ENCODE assay signal across 1 cellular context in genomic region chr22:23065495-23066122, GRCh38.
A peak's percentile ranks its signal among the peaks of the same experiment; 100 is the strongest.
TF ChIP-seq lines count a peak whose summit lies in the region.

No MANE protein-coding gene starts in this region.

TF ChIP-seq in K562, 482 proteins besides CTCF, POLR2A, EP300 and RAD21 (continued from another document):
- TF ChIP-seq SIN3A (IDR thresholded peaks at IDR 0.05; ENCODE audit: borderline replicate concordance in 2 of 2, control insufficient read depth in 1 of 2, low read depth in 2 of 2, low read length in 2 of 2) (0 out of 4 replicates have a peak, but pooled peaks of 1 of the 2 experiments have one; percentile 33), ZNF165 (CRISPR knock-in tag; IDR thresholded peaks at IDR 0.05; ENCODE audit: borderline replicate concordance) (no peak), RB1 (IDR thresholded peaks at IDR 0.05; ENCODE audit: low read depth) (0 out of 2 replicates have a peak, but pooled peaks have one; percentile 32), SAFB (IDR thresholded peaks at IDR 0.05; ENCODE audit: borderline replicate concordance, low read depth, low read length) (no peak), TFAP4 (CRISPR knock-in tag; IDR thresholded peaks at IDR 0.05; ENCODE audit: borderline replicate concordance) (no peak), CHCHD3 (CRISPR knock-in tag; IDR thresholded peaks at IDR 0.05) (0 out of 2 replicates have a peak, but pooled peaks have one; percentile 2), HCFC1 (IDR thresholded peaks at IDR 0.05; ENCODE audit: low read depth, low read length) (peak; percentile 18; the same call in 1 of the 2 replicates), ZC3H11A (IDR thresholded peaks at IDR 0.05; ENCODE audit: low read depth, low read length) (peak; percentile 59; the same call in 1 of the 2 replicates), ZNF830 (CRISPR knock-in tag; IDR thresholded peaks at IDR 0.05) (no peak), TCF7 (IDR thresholded peaks at IDR 0.05; ENCODE audit: borderline replicate concordance) (0 out of 2 replicates have a peak, but pooled peaks have one; percentile 26), MAFK (IDR thresholded peaks at IDR 0.05; ENCODE audit: low read length) (peak; percentile 17; the same call in 1 of the 2 replicates), MAFG (tag; conservative IDR thresholded peaks at IDR 0.05) (no peak), ZBED1 (IDR thresholded peaks at IDR 0.05) (no peak), ELF2 (CRISPR knock-in tag; IDR thresholded peaks at IDR 0.05) (no peak), YBX1 (IDR thresholded peaks at IDR 0.05) (no peak), CHD4 (IDR thresholded peaks at IDR 0.05; ENCODE audit: insufficient read depth, insufficient replicate concordance, low read depth, low read length, poor library complexity, severe bottlenecking) (no peak)
- TF ChIP-seq, protein P1, sequence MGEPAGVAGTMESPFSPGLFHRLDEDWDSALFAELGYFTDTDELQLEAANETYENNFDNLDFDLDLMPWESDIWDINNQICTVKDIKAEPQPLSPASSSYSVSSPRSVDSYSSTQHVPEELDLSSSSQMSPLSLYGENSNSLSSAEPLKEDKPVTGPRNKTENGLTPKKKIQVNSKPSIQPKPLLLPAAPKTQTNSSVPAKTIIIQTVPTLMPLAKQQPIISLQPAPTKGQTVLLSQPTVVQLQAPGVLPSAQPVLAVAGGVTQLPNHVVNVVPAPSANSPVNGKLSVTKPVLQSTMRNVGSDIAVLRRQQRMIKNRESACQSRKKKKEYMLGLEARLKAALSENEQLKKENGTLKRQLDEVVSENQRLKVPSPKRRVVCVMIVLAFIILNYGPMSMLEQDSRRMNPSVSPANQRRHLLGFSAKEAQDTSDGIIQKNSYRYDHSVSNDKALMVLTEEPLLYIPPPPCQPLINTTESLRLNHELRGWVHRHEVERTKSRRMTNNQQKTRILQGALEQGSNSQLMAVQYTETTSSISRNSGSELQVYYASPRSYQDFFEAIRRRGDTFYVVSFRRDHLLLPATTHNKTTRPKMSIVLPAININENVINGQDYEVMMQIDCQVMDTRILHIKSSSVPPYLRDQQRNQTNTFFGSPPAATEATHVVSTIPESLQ (CRISPR knock-in tag; IDR thresholded peaks at IDR 0.05): no peak
- TF ChIP-seq, protein P2, sequence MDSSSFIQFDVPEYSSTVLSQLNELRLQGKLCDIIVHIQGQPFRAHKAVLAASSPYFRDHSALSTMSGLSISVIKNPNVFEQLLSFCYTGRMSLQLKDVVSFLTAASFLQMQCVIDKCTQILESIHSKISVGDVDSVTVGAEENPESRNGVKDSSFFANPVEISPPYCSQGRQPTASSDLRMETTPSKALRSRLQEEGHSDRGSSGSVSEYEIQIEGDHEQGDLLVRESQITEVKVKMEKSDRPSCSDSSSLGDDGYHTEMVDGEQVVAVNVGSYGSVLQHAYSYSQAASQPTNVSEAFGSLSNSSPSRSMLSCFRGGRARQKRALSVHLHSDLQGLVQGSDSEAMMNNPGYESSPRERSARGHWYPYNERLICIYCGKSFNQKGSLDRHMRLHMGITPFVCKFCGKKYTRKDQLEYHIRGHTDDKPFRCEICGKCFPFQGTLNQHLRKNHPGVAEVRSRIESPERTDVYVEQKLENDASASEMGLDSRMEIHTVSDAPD (CRISPR knock-in tag; IDR thresholded peaks at IDR 0.05): no peak
- TF ChIP-seq, protein P3, sequence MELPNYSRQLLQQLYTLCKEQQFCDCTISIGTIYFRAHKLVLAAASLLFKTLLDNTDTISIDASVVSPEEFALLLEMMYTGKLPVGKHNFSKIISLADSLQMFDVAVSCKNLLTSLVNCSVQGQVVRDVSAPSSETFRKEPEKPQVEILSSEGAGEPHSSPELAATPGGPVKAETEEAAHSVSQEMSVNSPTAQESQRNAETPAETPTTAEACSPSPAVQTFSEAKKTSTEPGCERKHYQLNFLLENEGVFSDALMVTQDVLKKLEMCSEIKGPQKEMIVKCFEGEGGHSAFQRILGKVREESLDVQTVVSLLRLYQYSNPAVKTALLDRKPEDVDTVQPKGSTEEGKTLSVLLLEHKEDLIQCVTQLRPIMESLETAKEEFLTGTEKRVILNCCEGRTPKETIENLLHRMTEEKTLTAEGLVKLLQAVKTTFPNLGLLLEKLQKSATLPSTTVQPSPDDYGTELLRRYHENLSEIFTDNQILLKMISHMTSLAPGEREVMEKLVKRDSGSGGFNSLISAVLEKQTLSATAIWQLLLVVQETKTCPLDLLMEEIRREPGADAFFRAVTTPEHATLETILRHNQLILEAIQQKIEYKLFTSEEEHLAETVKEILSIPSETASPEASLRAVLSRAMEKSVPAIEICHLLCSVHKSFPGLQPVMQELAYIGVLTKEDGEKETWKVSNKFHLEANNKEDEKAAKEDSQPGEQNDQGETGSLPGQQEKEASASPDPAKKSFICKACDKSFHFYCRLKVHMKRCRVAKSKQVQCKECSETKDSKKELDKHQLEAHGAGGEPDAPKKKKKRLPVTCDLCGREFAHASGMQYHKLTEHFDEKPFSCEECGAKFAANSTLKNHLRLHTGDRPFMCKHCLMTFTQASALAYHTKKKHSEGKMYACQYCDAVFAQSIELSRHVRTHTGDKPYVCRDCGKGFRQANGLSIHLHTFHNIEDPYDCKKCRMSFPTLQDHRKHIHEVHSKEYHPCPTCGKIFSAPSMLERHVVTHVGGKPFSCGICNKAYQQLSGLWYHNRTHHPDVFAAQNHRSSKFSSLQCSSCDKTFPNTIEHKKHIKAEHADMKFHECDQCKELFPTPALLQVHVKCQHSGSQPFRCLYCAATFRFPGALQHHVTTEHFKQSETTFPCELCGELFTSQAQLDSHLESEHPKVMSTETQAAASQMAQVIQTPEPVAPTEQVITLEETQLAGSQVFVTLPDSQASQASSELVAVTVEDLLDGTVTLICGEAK (IDR thresholded peaks at IDR 0.05): no peak
- TF ChIP-seq, protein P3 (CRISPR knock-in tag; IDR thresholded peaks at IDR 0.05): no peak
- TF ChIP-seq, protein P4, sequence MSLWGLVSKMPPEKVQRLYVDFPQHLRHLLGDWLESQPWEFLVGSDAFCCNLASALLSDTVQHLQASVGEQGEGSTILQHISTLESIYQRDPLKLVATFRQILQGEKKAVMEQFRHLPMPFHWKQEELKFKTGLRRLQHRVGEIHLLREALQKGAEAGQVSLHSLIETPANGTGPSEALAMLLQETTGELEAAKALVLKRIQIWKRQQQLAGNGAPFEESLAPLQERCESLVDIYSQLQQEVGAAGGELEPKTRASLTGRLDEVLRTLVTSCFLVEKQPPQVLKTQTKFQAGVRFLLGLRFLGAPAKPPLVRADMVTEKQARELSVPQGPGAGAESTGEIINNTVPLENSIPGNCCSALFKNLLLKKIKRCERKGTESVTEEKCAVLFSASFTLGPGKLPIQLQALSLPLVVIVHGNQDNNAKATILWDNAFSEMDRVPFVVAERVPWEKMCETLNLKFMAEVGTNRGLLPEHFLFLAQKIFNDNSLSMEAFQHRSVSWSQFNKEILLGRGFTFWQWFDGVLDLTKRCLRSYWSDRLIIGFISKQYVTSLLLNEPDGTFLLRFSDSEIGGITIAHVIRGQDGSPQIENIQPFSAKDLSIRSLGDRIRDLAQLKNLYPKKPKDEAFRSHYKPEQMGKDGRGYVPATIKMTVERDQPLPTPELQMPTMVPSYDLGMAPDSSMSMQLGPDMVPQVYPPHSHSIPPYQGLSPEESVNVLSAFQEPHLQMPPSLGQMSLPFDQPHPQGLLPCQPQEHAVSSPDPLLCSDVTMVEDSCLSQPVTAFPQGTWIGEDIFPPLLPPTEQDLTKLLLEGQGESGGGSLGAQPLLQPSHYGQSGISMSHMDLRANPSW (CRISPR knock-in tag; IDR thresholded peaks at IDR 0.05): peak; percentile 41; the same call in 1 of the 2 replicates
TF ChIP-seq in K562: peak in this region for 28.
